ENCODE assay signal across 17 cellular contexts in the genomic region with DNA sequence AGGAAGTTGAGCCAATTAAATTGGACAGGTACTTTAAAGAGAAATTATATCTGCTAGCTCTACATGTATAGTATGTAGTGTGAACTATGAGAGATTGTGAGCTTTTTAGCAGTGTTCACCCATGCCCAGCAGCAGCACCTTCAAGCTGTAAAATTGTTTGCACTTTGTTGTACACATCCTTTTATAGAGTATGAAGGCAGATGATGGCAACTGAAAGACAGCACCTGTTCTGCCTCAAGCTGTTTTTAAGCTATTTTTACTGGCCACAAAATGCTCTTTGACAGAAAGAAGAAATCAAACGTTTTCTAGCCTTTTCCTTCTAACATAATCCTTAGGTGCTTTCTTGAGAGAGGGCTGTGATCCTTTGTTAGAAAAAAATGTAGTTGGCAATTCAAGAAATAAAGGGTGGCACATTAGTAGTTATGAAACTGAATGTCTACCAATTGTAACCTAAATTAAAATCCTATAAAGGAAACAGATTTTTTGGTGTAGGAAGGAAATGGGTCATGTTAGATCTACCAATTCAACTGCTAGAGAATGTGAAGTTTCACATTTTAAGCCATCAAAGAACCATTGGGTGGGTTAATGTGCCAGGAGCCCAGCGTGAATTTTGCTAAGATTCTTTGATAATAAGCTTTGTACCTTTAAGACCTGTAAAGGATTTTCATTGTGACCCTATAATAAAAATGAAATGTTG. TPM values are rescaled to one million over a fixed set of nuclear protein-coding genes. Genes with fewer than 3 reads are reported as not detected.
DNase-seq lines count a peak whose midpoint lies in the region; ATAC-seq and TF ChIP-seq lines count a peak whose summit lies in the region.
"Had no signal": no experiment of that assay in that cellular context is flagged by ENCODE, and none has a peak within 500 bp of the region (broad histone marks: within the 10 kb centered on the region; RNA-seq: fewer than 3 reads in every experiment).

No MANE protein-coding gene starts in this region.

- H3K27ac Mint-ChIP-seq in activated naive CD8-positive, alpha-beta T cell treated with anti-CD3 and anti-CD28 coated beads, Interleukin-2, amount 10 ng/mL, durations not matched to agents 7 days and 5 days = peak overlapping the region; percentile 10
- no peak overlapping the region for H3K27ac Mint-ChIP-seq in activated naive CD8-positive, alpha-beta T cell treated with anti-CD3 and anti-CD28 coated beads, Interleukin-2, amount 50 U/mL, for 24 hours
- H3K27ac Mint-ChIP-seq in H9 = no peak overlapping the region
- H3K27ac Mint-ChIP-seq: activated naive CD4-positive, alpha-beta T cell treated with anti-CD3 and anti-CD28 coated beads for 36 hours; nephron progenitor cell had no signal

- H3T11ph ChIP-seq in H9 (ENCODE audit: low read length) = no peak overlapping the region

- no peak overlapping the region for H2BK20ac ChIP-seq in H9 (ENCODE audit: low read depth, low read length, poor library complexity, severe bottlenecking)

- H3K4me2 ChIP-seq in mesenchymal stem cell (ENCODE audit: low read length, poor library complexity, severe bottlenecking) (no peak overlapping the region), H9 (ENCODE audit: insufficient read depth, insufficient read length, low read length) (no peak overlapping the region)
- H3K4me2 ChIP-seq: GM23338, PC-9 had no signal

- no peak overlapping the region for H3K27ac ChIP-seq in mesenchymal stem cell (ENCODE audit: low read length, poor library complexity, severe bottlenecking)
- no peak overlapping the region for H3K27ac ChIP-seq in H9 (ENCODE audit: insufficient read length, low read depth, low read length)
- H3K27ac ChIP-seq: esophagus muscularis mucosa, PC-9, vagina had no signal

- H3K23me2 ChIP-seq in H9 (ENCODE audit: insufficient read length, low read depth, low read length, poor library complexity, severe bottlenecking) = no peaks in the 10 kb centered on the region

- no peak overlapping the region for H3K4me3 ChIP-seq in mesenchymal stem cell (ENCODE audit: insufficient read depth in 1 of 2, low read depth in 1 of 2, low read length in 2 of 2)
- H3K4me3 ChIP-seq: esophagus muscularis mucosa, GM23338, PC-9, vagina had no signal

- DNase-seq in activated naive CD8-positive, alpha-beta T cell treated with anti-CD3 and anti-CD28 coated beads, Interleukin-2, amount 10 ng/mL, durations not matched to agents 7 days and 5 days = no peak
- no peak for DNase-seq in activated naive CD8-positive, alpha-beta T cell treated with anti-CD3 and anti-CD28 coated beads, Interleukin-2, amount 50 U/mL, for 24 hours
- DNase-seq in NCI-H345 treated with DMSO at 0.1 percent for 48 hours (lab: John Stamatoyannopoulos, UW; ENCODE audit: unreplicated experiment) = peak; percentile 6
- no peak for DNase-seq in mesenchymal stem cell
- DNase-seq in RKO (ENCODE audit: low spot score) = no peak
- DNase-seq in H9 = no peak
- no peak for DNase-seq in MV-4-11 (lab: John Stamatoyannopoulos, UW)
- DNase-seq: activated naive CD4-positive, alpha-beta T cell treated with anti-CD3 and anti-CD28 coated beads for 36 hours; GF-D8; NCI-H1105 treated with DMSO at 0.1 percent for 48 hours; NCI-H446 treated with DMSO at 0.1 percent for 48 hours; nephron progenitor cell; PC-9 had no signal

- H4K5ac ChIP-seq in H9 (ENCODE audit: insufficient read length, low read depth, low read length) = no peak overlapping the region

- H3K4me3 Mint-ChIP-seq in activated naive CD8-positive, alpha-beta T cell treated with anti-CD3 and anti-CD28 coated beads, Interleukin-2, amount 10 ng/mL, durations not matched to agents 7 days and 5 days = no peak overlapping the region
- no peak overlapping the region for H3K4me3 Mint-ChIP-seq in activated naive CD8-positive, alpha-beta T cell treated with anti-CD3 and anti-CD28 coated beads, Interleukin-2, amount 50 U/mL, for 24 hours
- H3K4me3 Mint-ChIP-seq in H9 = no peak overlapping the region
- H3K4me3 Mint-ChIP-seq: activated naive CD4-positive, alpha-beta T cell treated with anti-CD3 and anti-CD28 coated beads for 36 hours; GM23338; nephron progenitor cell had no signal

- H2AK5ac ChIP-seq in mesenchymal stem cell (ENCODE audit: low read length, severe bottlenecking) = no peak overlapping the region
- H2AK5ac ChIP-seq in H9 (ENCODE audit: insufficient read length, low read length) = no peak overlapping the region

- H3K14ac ChIP-seq in mesenchymal stem cell (ENCODE audit: low read length in 2 of 2) = no peak overlapping the region
- no peak overlapping the region for H3K14ac ChIP-seq in H9 (ENCODE audit: insufficient read depth, low read length)

- peaks cover 18% of the 10 kb centered on the region for H3K79me1 ChIP-seq in mesenchymal stem cell (replicated peaks; ENCODE audit: low read length, poor library complexity, severe bottlenecking)
- H3K79me1 ChIP-seq in H9 (ENCODE audit: insufficient read depth, low read depth, low read length, poor library complexity, severe bottlenecking) = no peaks in the 10 kb centered on the region

- H2BK15ac ChIP-seq in mesenchymal stem cell (ENCODE audit: low read depth, poor library complexity, severe bottlenecking) (no peak overlapping the region), H9 (ENCODE audit: low read depth, low read length) (no peak overlapping the region)

- H2BK120ac ChIP-seq in mesenchymal stem cell (ENCODE audit: low read depth, low read length) (no peak overlapping the region), H9 (ENCODE audit: low read depth, low read length, poor library complexity, severe bottlenecking) (no peak overlapping the region)

- no peak overlapping the region for H3K56ac ChIP-seq in H9 (ENCODE audit: insufficient read length, low read depth, low read length)

- H3K36me3 Mint-ChIP-seq in activated naive CD8-positive, alpha-beta T cell treated with anti-CD3 and anti-CD28 coated beads, Interleukin-2, amount 10 ng/mL, durations not matched to agents 7 days and 5 days = peaks cover 38% of the 10 kb centered on the region
- peaks cover 22% of the 10 kb centered on the region for H3K36me3 Mint-ChIP-seq in activated naive CD8-positive, alpha-beta T cell treated with anti-CD3 and anti-CD28 coated beads, Interleukin-2, amount 50 U/mL, for 24 hours (ENCODE audit: low read depth)
- H3K36me3 Mint-ChIP-seq in H9 (ENCODE audit: insufficient read depth in 1 of 3, low read depth in 3 of 3) = peaks cover 19 to 34% (median 29%) of the 10 kb centered on the region in 3 experiments

- 100% methylated on average over 1 of the region's 2 CpGs for WGBS in mesenchymal stem cell
- no CpG with 5 or more reads among the region's 2 CpGs for WGBS in H9 (ENCODE audit: extremely low coverage, insufficient read length, low lambda C conversion rate)

- no peaks in the 10 kb centered on the region for H4K20me1 ChIP-seq in H9 (ENCODE audit: control insufficient read depth, insufficient read depth, insufficient read length)

- peaks cover 21% of the 10 kb centered on the region for H3K4me1 Mint-ChIP-seq in activated naive CD8-positive, alpha-beta T cell treated with anti-CD3 and anti-CD28 coated beads, Interleukin-2, amount 10 ng/mL, durations not matched to agents 7 days and 5 days
- peaks cover 27% of the 10 kb centered on the region for H3K4me1 Mint-ChIP-seq in activated naive CD8-positive, alpha-beta T cell treated with anti-CD3 and anti-CD28 coated beads, Interleukin-2, amount 50 U/mL, for 24 hours
- H3K4me1 Mint-ChIP-seq in H9 = peaks cover 18 to 20% of the 10 kb centered on the region in 2 experiments

- H3K9ac ChIP-seq in mesenchymal stem cell (ENCODE audit: low read length) (no peak overlapping the region), H9 (ENCODE audit: extremely low read depth, insufficient read length, low read length) (no peak overlapping the region)

- peaks cover 9% of the 10 kb centered on the region for H3K9me3 Mint-ChIP-seq in activated naive CD8-positive, alpha-beta T cell treated with anti-CD3 and anti-CD28 coated beads, Interleukin-2, amount 10 ng/mL, durations not matched to agents 7 days and 5 days
- H3K9me3 Mint-ChIP-seq in activated naive CD8-positive, alpha-beta T cell treated with anti-CD3 and anti-CD28 coated beads, Interleukin-2, amount 50 U/mL, for 24 hours = peaks cover 12% of the 10 kb centered on the region
- peaks cover 14 to 15% of the 10 kb centered on the region in 2 experiments for H3K9me3 Mint-ChIP-seq in H9

- H2AFZ ChIP-seq in mesenchymal stem cell (ENCODE audit: low read depth, low read length) = no peak overlapping the region
- H2AFZ ChIP-seq in H9 (ENCODE audit: low read length) = no peak overlapping the region
- H2AFZ ChIP-seq: GM23338, PC-9 had no signal

- H3K18ac ChIP-seq in mesenchymal stem cell (ENCODE audit: low read depth in 1 of 2, low read length in 2 of 2) = no peak overlapping the region
- H3K18ac ChIP-seq in H9 (ENCODE audit: insufficient read length, low read depth, low read length) = no peak overlapping the region

- peaks cover 2% of the 10 kb centered on the region; the same call in 1 of the 2 replicates for H3K79me2 ChIP-seq in H9 (ENCODE audit: insufficient read depth, low read length)

- no peak overlapping the region for H3K23ac ChIP-seq in mesenchymal stem cell (ENCODE audit: low read length in 2 of 2)
- no peak overlapping the region for H3K23ac ChIP-seq in H9 (ENCODE audit: insufficient read length, low read depth, low read length)

- H3K4me1 ChIP-seq in mesenchymal stem cell (ENCODE audit: control insufficient read depth, insufficient read depth, low read depth, low read length) (no peaks in the 10 kb centered on the region), H9 (ENCODE audit: insufficient read depth, low read length) (peaks cover 3% of the 10 kb centered on the region)
- H3K4me1 ChIP-seq: vagina had no signal

- H4K91ac ChIP-seq in mesenchymal stem cell (ENCODE audit: low read length) (no peak overlapping the region), H9 (ENCODE audit: insufficient read length, low read depth, low read length) (no peak overlapping the region)

- H3K36me3 ChIP-seq in mesenchymal stem cell (ENCODE audit: control insufficient read depth in 1 of 2, insufficient read depth in 2 of 2, low read depth in 1 of 2, low read length in 2 of 2) = peaks cover 0 to 5% of the 10 kb centered on the region in 2 experiments
- H3K36me3 ChIP-seq: esophagus muscularis mucosa, vagina had no signal

- H2BK5ac ChIP-seq in mesenchymal stem cell (ENCODE audit: low read depth, low read length, poor library complexity, severe bottlenecking) (no peak overlapping the region), H9 (ENCODE audit: insufficient read length, low read length) (no peak overlapping the region)

- ATAC-seq in activated naive CD8-positive, alpha-beta T cell treated with anti-CD3 and anti-CD28 coated beads, Interleukin-2, amount 10 ng/mL, durations not matched to agents 7 days and 5 days (ENCODE audit: low read depth) = peak; percentile 39
- no peak for ATAC-seq in activated naive CD8-positive, alpha-beta T cell treated with anti-CD3 and anti-CD28 coated beads, Interleukin-2, amount 50 U/mL, for 24 hours
- peak; percentile 50 for ATAC-seq in HG02759 (IDR thresholded peaks at IDR 0.05; ENCODE audit: unreplicated experiment)
- ATAC-seq: GM23338 had no signal

- H3K27me3 ChIP-seq in mesenchymal stem cell (ENCODE audit: control insufficient read depth in 1 of 2, insufficient read depth in 1 of 2, low read length in 2 of 2) = no peaks in the 10 kb centered on the region
- no peaks in the 10 kb centered on the region for H3K27me3 ChIP-seq in H9 (ENCODE audit: insufficient read depth, low read length)
- H3K27me3 ChIP-seq: esophagus muscularis mucosa, vagina had no signal

- H3K9me3 ChIP-seq in mesenchymal stem cell (ENCODE audit: control insufficient read depth, low read length) (peaks cover 5% of the 10 kb centered on the region), H9 (ENCODE audit: control insufficient read depth, low read depth, low read length) (peaks cover 11% of the 10 kb centered on the region)
- H3K9me3 ChIP-seq: vagina had no signal

- H3K27me3 Mint-ChIP-seq in activated naive CD8-positive, alpha-beta T cell treated with anti-CD3 and anti-CD28 coated beads, Interleukin-2, amount 10 ng/mL, durations not matched to agents 7 days and 5 days = no peaks in the 10 kb centered on the region
- H3K27me3 Mint-ChIP-seq in activated naive CD8-positive, alpha-beta T cell treated with anti-CD3 and anti-CD28 coated beads, Interleukin-2, amount 50 U/mL, for 24 hours = no peaks in the 10 kb centered on the region
- no peaks in the 10 kb centered on the region for H3K27me3 Mint-ChIP-seq in H9 (ENCODE audit: low read depth)

- H4K8ac ChIP-seq in mesenchymal stem cell (ENCODE audit: low read length) = no peak overlapping the region
- H4K8ac ChIP-seq in H9 (replicated peaks; ENCODE audit: insufficient read length, low read depth, low read length) = no peak overlapping the region

- H3K4ac ChIP-seq in mesenchymal stem cell (ENCODE audit: low read depth in 1 of 2, low read length in 2 of 2) = no peak overlapping the region
- H3K4ac ChIP-seq in H9 (ENCODE audit: low read depth, low read length) = no peak overlapping the region

- no peak for TF ChIP-seq CTCF in H9 (conservative IDR thresholded peaks at IDR 0.05)

- POLR2A ChIA-PET in activated naive CD8-positive, alpha-beta T cell treated with anti-CD3 and anti-CD28 coated beads, Interleukin-2, amount 10 ng/mL, durations not matched to agents 7 days and 5 days (lab: Charles Lee) = no interaction called here

- no peak overlapping the region for H2BK12ac ChIP-seq in mesenchymal stem cell (ENCODE audit: low read length in 2 of 2)
- H2BK12ac ChIP-seq in H9 (ENCODE audit: insufficient read length, low read depth, low read length) = no peak overlapping the region

RNA-seq across cellular contexts. Expression of a gene that starts 59.5 kb away (rescaled TPM):
- 10 to 100 TPM; 48.4 to 48.7 TPM for total RNA-seq in activated naive CD8-positive, alpha-beta T cell treated with anti-CD3 and anti-CD28 coated beads, Interleukin-2, amount 10 ng/mL, durations not matched to agents 7 days and 5 days
- polyA plus RNA-seq in mesenchymal stem cell (2013, experiment 1 of 2) = 46.4 TPM
- polyA plus RNA-seq in mesenchymal stem cell (2013, experiment 2 of 2) = 43.4 TPM
- total RNA-seq in H9 (2021) = 58.8 and 59.0 TPM in 2 replicates

RNA-seq across cellular contexts. Expression of a gene that starts 59.7 kb away (rescaled TPM):
- 1 to 10 TPM; 7.0 to 7.9 TPM for total RNA-seq in activated naive CD8-positive, alpha-beta T cell treated with anti-CD3 and anti-CD28 coated beads, Interleukin-2, amount 10 ng/mL, durations not matched to agents 7 days and 5 days
- polyA plus RNA-seq in mesenchymal stem cell (2013, experiment 1 of 2) = 2.6 TPM
- 3.0 TPM for polyA plus RNA-seq in mesenchymal stem cell (2013, experiment 2 of 2)
- total RNA-seq in H9 (2021) = 15.4 and 16.7 TPM in 2 replicates
